1 cellular context compared by ENCODE assay signal in genomic region chr22:37933711-37934376, GRCh38.
TF ChIP-seq lines count a peak whose summit lies in the region.

No MANE protein-coding gene starts in this region.

TF ChIP-seq in HEK293, 187 proteins besides CTCF, POLR2A, EP300 and RAD21 (continued from another document and continues in another):
- TF ChIP-seq ZNF449 (tag by site-specific recombination; IDR thresholded peaks at IDR 0.05): no peak
- peak; percentile 88; the same call in 1 of the 2 replicates for TF ChIP-seq TRIM28 (IDR thresholded peaks at IDR 0.05; ENCODE audit: borderline replicate concordance, low read length)
- no peak for TF ChIP-seq ZNF670 (tag by site-specific recombination; IDR thresholded peaks at IDR 0.05; ENCODE audit: low read depth)
- TF ChIP-seq ZNF138 (tag by site-specific recombination; IDR thresholded peaks at IDR 0.05; ENCODE audit: borderline replicate concordance): no peak
- TF ChIP-seq ZNF549 (tag by site-specific recombination; IDR thresholded peaks at IDR 0.05): no peak
- no peak for TF ChIP-seq ZNF239 (tag by site-specific recombination; IDR thresholded peaks at IDR 0.05)
- peak; percentile 99 for TF ChIP-seq GLIS1 (tag by site-specific recombination; IDR thresholded peaks at IDR 0.05)
- no peak for TF ChIP-seq SCRT2 (tag by site-specific recombination; IDR thresholded peaks at IDR 0.05)
- no peak for TF ChIP-seq ZNF791 (tag by site-specific recombination; IDR thresholded peaks at IDR 0.05)
- no peak for TF ChIP-seq ZNF488 (tag by site-specific recombination; IDR thresholded peaks at IDR 0.05)
- TF ChIP-seq ZNF654 (tag by site-specific recombination; IDR thresholded peaks at IDR 0.05; ENCODE audit: low read depth): peak; percentile 40; the same call in 1 of the 2 replicates
- TF ChIP-seq ZNF311 (tag by site-specific recombination; IDR thresholded peaks at IDR 0.05; ENCODE audit: borderline replicate concordance): no peak
- TF ChIP-seq ZNF580 (tag by site-specific recombination; IDR thresholded peaks at IDR 0.05): no peak
- TF ChIP-seq ZNF146 (tag by site-specific recombination; IDR thresholded peaks at IDR 0.05): no peak
- no peak for TF ChIP-seq ZNF362 (tag by site-specific recombination; IDR thresholded peaks at IDR 0.05)
- TF ChIP-seq ZNF248 (tag by site-specific recombination; IDR thresholded peaks at IDR 0.05): no peak
- TF ChIP-seq HOXD13 (CRISPR knock-in tag; IDR thresholded peaks at IDR 0.05; ENCODE audit: borderline replicate concordance): no peak
- TF ChIP-seq ZNF558 (tag by site-specific recombination; IDR thresholded peaks at IDR 0.05): peak; percentile 12; the same call in 1 of the 2 replicates
- no peak for TF ChIP-seq ZNF514 (tag by site-specific recombination; IDR thresholded peaks at IDR 0.05)
- no peak; the same call in 1 of the 2 replicates for TF ChIP-seq ZBTB44 (tag by site-specific recombination; IDR thresholded peaks at IDR 0.05)
- no peak for TF ChIP-seq ZSCAN5A (tag by site-specific recombination; IDR thresholded peaks at IDR 0.05)
- TF ChIP-seq ZSCAN4 (tag by site-specific recombination; IDR thresholded peaks at IDR 0.05): 0 out of 2 replicates have a peak, but pooled peaks have one; percentile 12
- peak; percentile 77 for TF ChIP-seq ZNF692 (tag by site-specific recombination; IDR thresholded peaks at IDR 0.05)
- peak; percentile 55 for TF ChIP-seq WT1 (tag by site-specific recombination; IDR thresholded peaks at IDR 0.05)
- no peak for TF ChIP-seq TCF7L2 (IDR thresholded peaks at IDR 0.05; ENCODE audit: borderline replicate concordance, low read depth, low read length)
- peak; percentile 89 for TF ChIP-seq GLIS2 (tag by site-specific recombination; IDR thresholded peaks at IDR 0.05)
- no peak for TF ChIP-seq ZNF10 (tag by site-specific recombination; IDR thresholded peaks at IDR 0.05)
- no peak for TF ChIP-seq OVOL3 (tag by site-specific recombination; IDR thresholded peaks at IDR 0.05)
- TF ChIP-seq ZNF624 (tag by site-specific recombination; IDR thresholded peaks at IDR 0.05): no peak
- no peak for TF ChIP-seq ZNF335 (tag by site-specific recombination; conservative IDR thresholded peaks at IDR 0.05)
- no peak for TF ChIP-seq ZNF433 (tag by site-specific recombination; IDR thresholded peaks at IDR 0.05; ENCODE audit: low read depth)
- peak; percentile 97 for TF ChIP-seq KLF9 (tag by site-specific recombination; IDR thresholded peaks at IDR 0.05; ENCODE audit: low read depth)
- no peak for TF ChIP-seq ZNF830 (tag by site-specific recombination; IDR thresholded peaks at IDR 0.05; ENCODE audit: low read depth)
- no peak; the same call in none of the 2 replicates for TF ChIP-seq ZNF324 (tag by site-specific recombination; IDR thresholded peaks at IDR 0.05)
- peak; percentile 93 for TF ChIP-seq KLF8 (tag by site-specific recombination; IDR thresholded peaks at IDR 0.05)
- TF ChIP-seq BCL11B (tag by site-specific recombination; IDR thresholded peaks at IDR 0.05; ENCODE audit: low read depth): peak; percentile 82
- TF ChIP-seq ZNF76 (tag by site-specific recombination; IDR thresholded peaks at IDR 0.05; ENCODE audit: borderline replicate concordance, low read depth): peak; percentile 85
- no peak for TF ChIP-seq ZNF223 (tag by site-specific recombination; IDR thresholded peaks at IDR 0.05)
- no peak for TF ChIP-seq ZBTB49 (tag by site-specific recombination; IDR thresholded peaks at IDR 0.05; ENCODE audit: low read depth)
- peak; percentile 61; the same call in 1 of the 2 replicates for TF ChIP-seq ZNF768 (tag by site-specific recombination; IDR thresholded peaks at IDR 0.05)
- no peak for TF ChIP-seq ZNF677 (tag by site-specific recombination; IDR thresholded peaks at IDR 0.05)
- TF ChIP-seq IKZF3 (tag by site-specific recombination; IDR thresholded peaks at IDR 0.05): peak; percentile 98
- TF ChIP-seq GFI1B (tag by site-specific recombination; IDR thresholded peaks at IDR 0.05): no peak
- no peak for TF ChIP-seq ZNF274 (IDR thresholded peaks at IDR 0.05; ENCODE audit: low read length)
- no peak for TF ChIP-seq ZNF274 (tag by site-specific recombination; IDR thresholded peaks at IDR 0.05; ENCODE audit: borderline replicate concordance)
- no peak for TF ChIP-seq ZNF548 (tag by site-specific recombination; IDR thresholded peaks at IDR 0.05)
- TF ChIP-seq ZNF704 (tag by site-specific recombination; IDR thresholded peaks at IDR 0.05): no peak
- TF ChIP-seq ZNF501 (tag by site-specific recombination; IDR thresholded peaks at IDR 0.05): 0 out of 2 replicates have a peak, but pooled peaks have one; percentile 28
- no peak for TF ChIP-seq ZNF350 (tag by site-specific recombination; IDR thresholded peaks at IDR 0.05)
- no peak for TF ChIP-seq ZNF585B (tag by site-specific recombination; IDR thresholded peaks at IDR 0.05)
- no peak for TF ChIP-seq MEIS1 (CRISPR knock-in tag; IDR thresholded peaks at IDR 0.05; ENCODE audit: borderline replicate concordance)
- no peak for TF ChIP-seq MYNN (tag by site-specific recombination; IDR thresholded peaks at IDR 0.05; ENCODE audit: borderline replicate concordance)
- TF ChIP-seq HIC1 (tag by site-specific recombination; IDR thresholded peaks at IDR 0.05): peak; percentile 89
- peak; percentile 99 for TF ChIP-seq KLF7 (tag by site-specific recombination; IDR thresholded peaks at IDR 0.05; ENCODE audit: borderline replicate concordance)
- no peak for TF ChIP-seq GLI2 (tag by site-specific recombination; IDR thresholded peaks at IDR 0.05; ENCODE audit: borderline replicate concordance, low read depth)
- TF ChIP-seq ZNF37A (tag by site-specific recombination; IDR thresholded peaks at IDR 0.05): no peak
- TF ChIP-seq BCL11A (tag by site-specific recombination; IDR thresholded peaks at IDR 0.05; ENCODE audit: low read depth): peak; percentile 37; the same call in 1 of the 2 replicates
